In the genomic region with DNA sequence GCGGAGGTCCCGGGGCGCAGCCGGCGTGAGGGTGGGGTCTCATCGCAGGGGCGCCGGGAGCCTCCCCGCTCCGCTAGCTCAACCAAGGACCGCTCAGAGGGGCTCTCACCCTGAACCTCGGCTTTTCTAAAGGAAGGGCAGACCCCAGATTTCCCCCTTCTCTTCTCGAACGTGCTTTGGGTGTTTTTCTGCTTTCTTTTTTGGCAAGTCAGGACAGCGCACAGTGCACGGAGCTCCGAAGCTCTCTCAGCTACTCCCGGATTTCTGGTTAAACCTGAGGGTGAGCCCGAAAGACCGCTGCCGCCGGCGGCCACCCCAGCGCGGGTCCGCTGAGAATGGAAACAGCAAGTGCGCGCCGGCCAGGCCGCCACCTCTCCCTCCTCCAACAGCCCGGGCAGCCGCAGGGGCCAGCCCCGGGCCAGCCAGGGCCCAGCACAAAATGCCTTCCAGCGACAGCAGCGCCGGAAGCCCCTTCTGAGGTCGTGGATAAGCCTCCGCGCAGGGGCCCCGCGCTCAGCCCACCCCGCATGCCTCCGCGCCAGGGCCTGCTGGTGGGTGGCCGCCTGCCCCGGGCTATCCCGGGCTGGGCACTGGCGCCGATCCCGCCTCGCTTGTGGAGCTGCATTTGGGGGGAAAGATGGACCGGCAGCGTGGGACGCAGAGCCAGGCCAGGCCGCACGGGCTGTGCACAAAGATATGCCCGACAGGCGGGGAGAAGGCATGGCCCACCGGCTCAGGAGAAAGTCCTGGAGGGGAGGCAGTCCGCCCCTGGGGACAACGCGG, we compare ENCODE assay signal across 9 cellular contexts. TPM values are rescaled to one million over a fixed set of nuclear protein-coding genes. Genes with fewer than 3 reads are reported as not detected.
DNase-seq lines count a peak whose midpoint lies in the region; ATAC-seq and TF ChIP-seq lines count a peak whose summit lies in the region.
"Had no signal": no experiment of that assay in that cellular context is flagged by ENCODE, and none has a peak within 500 bp of the region (broad histone marks: within the 10 kb centered on the region; RNA-seq: fewer than 3 reads in every experiment).

No MANE protein-coding gene starts in this region.

- H3K36me3 ChIP-seq in lower lobe of right lung (peaks cover 14% of the 10 kb centered on the region), tibial artery (peaks cover 9 to 12% (median 12%) of the 10 kb centered on the region in 3 donors)

- H3K9me3 Mint-ChIP-seq in activated CD8-positive, alpha-beta memory T cell treated with anti-CD3 and anti-CD28 coated beads, Interleukin-2, amount 10 ng/mL, durations not matched to agents 7 days and 5 days (ENCODE audit: low read depth), result no peaks in the 10 kb centered on the region
- no peaks in the 10 kb centered on the region for H3K9me3 Mint-ChIP-seq in dendritic cell treated with granulocyte-macrophage colony-stimulating factor and Interleukin-4, amounts not matched to agents 40 ng/mL and 50 ng/mL, for 4 days

- H3K27me3 ChIP-seq in lower lobe of right lung (ENCODE audit: low read depth) (peaks cover 22% of the 10 kb centered on the region), tibial artery (no peaks in the 10 kb centered on the region)

- H3K27ac ChIP-seq in lower lobe of right lung, result no peak overlapping the region
- peak overlapping the region; percentile 73 to 81 for H3K27ac ChIP-seq in tibial artery

- intact Hi-C loops in dendritic cell treated with granulocyte-macrophage colony-stimulating factor and Interleukin-4, amounts not matched to agents 40 ng/mL and 50 ng/mL, for 4 days (cut with micrococcal nuclease), result no loop called here
- intact Hi-C loops in lower lobe of right lung (cut with DNase I) (no loop called here), tibial artery (cut with DNase I; ENCODE audit: low total_unique reads) (no loop called here)

- H3K36me3 Mint-ChIP-seq in activated CD8-positive, alpha-beta memory T cell treated with anti-CD3 and anti-CD28 coated beads, Interleukin-2, amount 10 ng/mL, durations not matched to agents 7 days and 5 days, result peaks cover 7% of the 10 kb centered on the region
- H3K36me3 Mint-ChIP-seq in dendritic cell treated with granulocyte-macrophage colony-stimulating factor and Interleukin-4, amounts not matched to agents 40 ng/mL and 50 ng/mL, for 4 days (ENCODE audit: low read depth), result peaks cover 13% of the 10 kb centered on the region

- H3K27ac Mint-ChIP-seq in activated CD8-positive, alpha-beta memory T cell treated with anti-CD3 and anti-CD28 coated beads, Interleukin-2, amount 10 ng/mL, durations not matched to agents 7 days and 5 days, result no peak overlapping the region
- no peak overlapping the region for H3K27ac Mint-ChIP-seq in dendritic cell treated with granulocyte-macrophage colony-stimulating factor and Interleukin-4, amounts not matched to agents 40 ng/mL and 50 ng/mL, for 4 days

- no peak for DNase-seq in activated CD8-positive, alpha-beta memory T cell treated with anti-CD3 and anti-CD28 coated beads, Interleukin-2, amount 10 ng/mL, durations not matched to agents 7 days and 5 days
- DNase-seq in activated CD8-positive, alpha-beta memory T cell treated with anti-CD3 and anti-CD28 coated beads, Interleukin-2, amount 50 U/mL, for 4 hours, result no peak
- DNase-seq in lower lobe of right lung (peak; percentile 49), tibial artery (peak; percentile 23 to 59), GF-D8 (lab: John Stamatoyannopoulos, UW) (no peak), NCI-H2107 (lab: John Stamatoyannopoulos, UW) (no peak)
- DNase-seq: COR-L47 had no signal

- CTCF ChIA-PET in activated CD8-positive, alpha-beta memory T cell treated with anti-CD3 and anti-CD28 coated beads, Interleukin-2, amount 10 ng/mL, durations not matched to agents 7 days and 5 days (lab: Charles Lee), result interaction anchor here (1.4 to 1.5 kb wide), 2 partner anchors 11 to 19 kb away, joined by 5 read pairs; no protein-coding TSS in a partner anchor

- peaks cover 25% of the 10 kb centered on the region for H3K27me3 Mint-ChIP-seq in activated CD8-positive, alpha-beta memory T cell treated with anti-CD3 and anti-CD28 coated beads, Interleukin-2, amount 10 ng/mL, durations not matched to agents 7 days and 5 days
- peaks cover 58% of the 10 kb centered on the region for H3K27me3 Mint-ChIP-seq in dendritic cell treated with granulocyte-macrophage colony-stimulating factor and Interleukin-4, amounts not matched to agents 40 ng/mL and 50 ng/mL, for 4 days

- H3K9me3 ChIP-seq in lower lobe of right lung (no peaks in the 10 kb centered on the region), tibial artery (no peaks in the 10 kb centered on the region)

- peak; percentile 48 for ATAC-seq in activated CD8-positive, alpha-beta memory T cell treated with anti-CD3 and anti-CD28 coated beads, Interleukin-2, amount 10 ng/mL, durations not matched to agents 7 days and 5 days
- ATAC-seq in lower lobe of right lung (peak; percentile 49 to 65), GM21786 (IDR thresholded peaks at IDR 0.05; ENCODE audit: unreplicated experiment) (no peak)

- peaks cover 10% of the 10 kb centered on the region for H3K4me1 Mint-ChIP-seq in activated CD8-positive, alpha-beta memory T cell treated with anti-CD3 and anti-CD28 coated beads, Interleukin-2, amount 10 ng/mL, durations not matched to agents 7 days and 5 days
- peaks cover 13% of the 10 kb centered on the region for H3K4me1 Mint-ChIP-seq in dendritic cell treated with granulocyte-macrophage colony-stimulating factor and Interleukin-4, amounts not matched to agents 40 ng/mL and 50 ng/mL, for 4 days (ENCODE audit: low read depth)

- TF ChIP-seq CTCF in lower lobe of right lung (IDR thresholded peaks at IDR 0.05), result no peak
- no peak for TF ChIP-seq CTCF in tibial artery (IDR thresholded peaks at IDR 0.05)

- peak overlapping the region; percentile 66 for H3K4me3 Mint-ChIP-seq in activated CD8-positive, alpha-beta memory T cell treated with anti-CD3 and anti-CD28 coated beads, Interleukin-2, amount 10 ng/mL, durations not matched to agents 7 days and 5 days
- peak overlapping the region; percentile 69 for H3K4me3 Mint-ChIP-seq in dendritic cell treated with granulocyte-macrophage colony-stimulating factor and Interleukin-4, amounts not matched to agents 40 ng/mL and 50 ng/mL, for 4 days

- peaks cover 17% of the 10 kb centered on the region for H3K4me1 ChIP-seq in lower lobe of right lung
- peaks cover 0 to 46% (median 28%) of the 10 kb centered on the region in 4 donors for H3K4me1 ChIP-seq in tibial artery

- H3K4me3 ChIP-seq in lower lobe of right lung (peak overlapping the region; percentile 60), tibial artery (peak overlapping the region; percentile 56 to 58)

RNA-seq across cellular contexts. Expression of a gene that starts 8.2 kb away (rescaled TPM):
- total RNA-seq in activated CD8-positive, alpha-beta memory T cell treated with anti-CD3 and anti-CD28 coated beads, Interleukin-2, amount 10 ng/mL, durations not matched to agents 7 days and 5 days, result not detected
- total RNA-seq in lower lobe of right lung, result 1.2 TPM

Comparison
In these comparisons a context has a peak if more than half of its experiments do, and no peak if none do; other contexts are left out.
1. DNase-seq: peak in lower lobe of right lung (single experiment) and tibial artery (2 of 2); none in activated CD8-positive, alpha-beta memory T cell treated with anti-CD3 and anti-CD28 coated beads, Interleukin-2, amount 10 ng/mL, durations not matched to agents 7 days and 5 days (single experiment), activated CD8-positive, alpha-beta memory T cell treated with anti-CD3 and anti-CD28 coated beads, Interleukin-2, amount 50 U/mL, for 4 hours (single experiment), GF-D8 (single experiment) and NCI-H2107 (single experiment).